18 cellular contexts compared by ENCODE assay signal in genomic region chr2:238105506-238106338, GRCh38. TPM values are rescaled to one million over a fixed set of nuclear protein-coding genes. Genes with fewer than 3 reads are reported as not detected.
A peak's percentile ranks its signal among the peaks of the same experiment; 100 is the strongest.
DNase-seq lines count a peak whose midpoint lies in the region; ATAC-seq and TF ChIP-seq lines count a peak whose summit lies in the region.
"Had no signal": no experiment of that assay in that cellular context is flagged by ENCODE, and none has a peak within 500 bp of the region (broad histone marks: within the 10 kb centered on the region; RNA-seq: fewer than 3 reads in every experiment).

No MANE protein-coding gene starts in this region.

- in situ Hi-C loops in transverse colon (cut with MboI; ENCODE audit: low pct_ligation_motif_present in 1 of 4, low pct_unique_long_range_greater_than_20kb in 1 of 4, low sequenced_read_pairs in 3 of 4): no loop called here

- H3K27me3 ChIP-seq in transverse colon: no peaks in the 10 kb centered on the region
- H3K27me3 ChIP-seq: foreskin keratinocyte had no signal

- WGBS in transverse colon (ENCODE audit: low coverage in 1 of 2), 2 donors: 86 to 92% methylated on average over 8 to 22 of the region's 28 CpGs

- H3K4me3 ChIP-seq in transverse colon: no peak overlapping the region

- peak overlapping the region; percentile 77 for H3K27ac ChIP-seq in KOPT-K1 (ENCODE audit: low read depth, low read length, poor library complexity, severe bottlenecking)
- H3K27ac ChIP-seq in transverse colon: no peak overlapping the region
- H3K27ac ChIP-seq: foreskin keratinocyte, HL-60 had no signal

- TF ChIP-seq POLR2A in transverse colon (IDR thresholded peaks at IDR 0.05): no peak

- H3K9me3 ChIP-seq in KOPT-K1 (ENCODE audit: insufficient read depth, low read length, poor library complexity, severe bottlenecking) (peaks cover 4% of the 10 kb centered on the region), transverse colon (no peaks in the 10 kb centered on the region)

- peaks cover 0 to 12% (median 6%) of the 10 kb centered on the region in 4 donors for H3K4me1 ChIP-seq in transverse colon
- H3K4me1 ChIP-seq: foreskin keratinocyte had no signal

- no peak for TF ChIP-seq CTCF in transverse colon (IDR thresholded peaks at IDR 0.05)

- no peak for TF ChIP-seq EP300 in transverse colon (IDR thresholded peaks at IDR 0.05; ENCODE audit: low read depth)

- intact Hi-C loops in transverse colon (cut with DNase I; ENCODE audit: low total_unique reads): no loop called here

- DNase-seq in activated effector memory CD4-positive, alpha-beta T cell treated with anti-CD3 and anti-CD28 coated beads, Interleukin-2, amount 50 U/mL, for 16 hours: peak; percentile 47
- DNase-seq in activated effector memory CD4-positive, alpha-beta T cell treated with Interleukin-2 at 50 U/mL for 16 hours: no peak
- peak; percentile 44 for DNase-seq in left lobe of liver (ENCODE audit: low spot score)
- DNase-seq in transverse colon: peak; percentile 6
- DNase-seq in HT-29 (ENCODE audit: low spot score): no peak
- DNase-seq in activated CD4-positive, alpha-beta T cell treated with anti-CD3 and anti-CD28 coated beads, Interleukin-2, amount 50 U/mL, for 1 hour: no peak
- no peak for DNase-seq in superior temporal gyrus (ENCODE audit: extremely low spot score)
- DNase-seq: activated CD4-positive, alpha-beta T cell treated with anti-CD3 and anti-CD28 coated beads for 4 hours; foreskin keratinocyte; KG1; mesenchymal stem cell; NCI-H1105; NK-92 treated with Interleukin-12 subunit alpha and Interleukin-12 subunit beta, amount 100 ng/mL, for 24 hours; stimulated activated CD4-positive, alpha-beta T cell treated with anti-CD3 and anti-CD28 coated beads, Interleukin-4, amount 100 ng/mL, for 24 hours; T-helper 2 cell had no signal

- H3K36me3 ChIP-seq in KOPT-K1 (ENCODE audit: insufficient read depth, low read length): no peaks in the 10 kb centered on the region
- no peaks in the 10 kb centered on the region for H3K36me3 ChIP-seq in transverse colon

- ATAC-seq in left lobe of liver: no peak
- ATAC-seq: foreskin keratinocyte had no signal

RNA-seq across cellular contexts. Expression of gene ESPNL, which starts 5.6 kb away (rescaled TPM):
- total RNA-seq in left lobe of liver: 1.7 TPM
- 1 to 10 TPM in 2 of 4 donors, under 1 TPM in 2; 0.14 to 4.4 (median 0.72) TPM for total RNA-seq in transverse colon
- not detected in 2 replicates for total RNA-seq in HT-29 (2014; rRNA removed; shearing (Covaris generic))

RNA-seq across cellular contexts. Expression of gene KLHL30, which starts 32.7 kb away (rescaled TPM):
- total RNA-seq in left lobe of liver (0.10 TPM), transverse colon (1 to 10 TPM in 1 of 4 donors, under 1 TPM in 1, not detected in 2; 0.14 to 5.6 TPM)
- 1.1 and 1.7 TPM in 2 replicates for total RNA-seq in HT-29 (2014; rRNA removed; shearing (Covaris generic))
- total RNA-seq: activated T-helper 2 cell treated with anti-CD3 and anti-CD28 coated beads, Interferon-gamma antibody, Interleukin-2, Interleukin-4, amounts not matched to agents 10 μg/mL and 5 μg/mL and 100 μg/mL, durations not matched to agents 14 hours and 24 hours and 36 hours; foreskin keratinocyte had no signal

RNA-seq across cellular contexts. Expression of gene SCLY, which starts 44.9 kb away (rescaled TPM):
- total RNA-seq in left lobe of liver: 40.6 TPM
- 10 to 100 TPM in 3 of 4 donors, 1 to 10 TPM in 1; 9.4 to 24.3 (median 11.1) TPM for total RNA-seq in transverse colon
- total RNA-seq in HT-29 (2014; rRNA removed; shearing (Covaris generic)): 41.6 and 45.6 TPM in 2 replicates

RNA-seq across cellular contexts. Expression of gene ERFE, which starts 53.0 kb away (rescaled TPM):
- total RNA-seq in left lobe of liver: not detected
- total RNA-seq in transverse colon: under 1 TPM in 1 of 4 donors, not detected in 3; 0.41 TPM
- total RNA-seq in HT-29 (2014; rRNA removed; shearing (Covaris generic)): 4.0 and 4.5 TPM in 2 replicates

Comparison
In these comparisons a context has a peak if more than half of its experiments do, and no peak if none do; other contexts are left out.
1. DNase-seq: peak in activated effector memory CD4-positive, alpha-beta T cell treated with anti-CD3 and anti-CD28 coated beads, Interleukin-2, amount 50 U/mL, for 16 hours (single experiment), left lobe of liver (single experiment) and transverse colon (single experiment); none in activated effector memory CD4-positive, alpha-beta T cell treated with Interleukin-2 at 50 U/mL for 16 hours (single experiment), HT-29 (single experiment), activated CD4-positive, alpha-beta T cell treated with anti-CD3 and anti-CD28 coated beads, Interleukin-2, amount 50 U/mL, for 1 hour (single experiment) and superior temporal gyrus (single experiment).